ENCODE assay signal across 1 cellular context in genomic region chr6:106448000-106448426, GRCh38.
TF ChIP-seq lines count a peak whose summit lies in the region.

No MANE protein-coding gene starts in this region.

TF ChIP-seq in HepG2, 621 proteins besides CTCF, POLR2A, EP300 and RAD21:
- no peak for TF ChIP-seq TEF (CRISPR knock-in tag; IDR thresholded peaks at IDR 0.05)
- no peak for TF ChIP-seq TCF7L2 (IDR thresholded peaks at IDR 0.05; ENCODE audit: low read depth, low read length)
